29 cellular contexts compared by ENCODE assay signal in genomic region chr1:54818461-54819194, GRCh38. TPM values are rescaled to one million over a fixed set of nuclear protein-coding genes. Genes with fewer than 3 reads are reported as not detected.
DNase-seq lines count a peak whose midpoint lies in the region; ATAC-seq, FAIRE-seq and TF ChIP-seq lines count a peak whose summit lies in the region.
"Had no signal": no experiment of that assay in that cellular context is flagged by ENCODE, and none has a peak within 500 bp of the region (broad histone marks: within the 10 kb centered on the region; RNA-seq: fewer than 3 reads in every experiment).

No MANE protein-coding gene starts in this region.

- peaks cover 8% of the 10 kb centered on the region for H3K4me1 Mint-ChIP-seq in CD8-positive, alpha-beta T cell (ENCODE audit: low read depth)
- peaks cover 0 to 6% of the 10 kb centered on the region in 2 donors for H3K4me1 Mint-ChIP-seq in effector memory CD8-positive, alpha-beta T cell (ENCODE audit: low read depth in 2 of 2)
- H3K4me1 Mint-ChIP-seq in naive thymus-derived CD8-positive, alpha-beta T cell, result peaks cover 6 to 11% (median 7%) of the 10 kb centered on the region in 4 donors
- H3K4me1 Mint-ChIP-seq: memory B cell, nephron had no signal

- no TSS peak for BruUV-seq in HepG2 (replicated peaks; lab: Mats Ljungman, UMichigan)

- H3K27me3 Mint-ChIP-seq in CD8-positive, alpha-beta T cell (ENCODE audit: low read depth), result no peaks in the 10 kb centered on the region
- no peaks in the 10 kb centered on the region for H3K27me3 Mint-ChIP-seq in effector memory CD8-positive, alpha-beta T cell
- peaks cover 0 to 5% (median 0%) of the 10 kb centered on the region in 5 donors for H3K27me3 Mint-ChIP-seq in naive thymus-derived CD8-positive, alpha-beta T cell
- H3K27me3 Mint-ChIP-seq: activated CD8-positive, alpha-beta T cell treated with anti-CD3 and anti-CD28 coated beads for 36 hours had no signal

- H3K9me3 Mint-ChIP-seq in CD8-positive, alpha-beta T cell, result peaks cover 5% of the 10 kb centered on the region
- peaks cover 0 to 5% of the 10 kb centered on the region in 2 donors for H3K9me3 Mint-ChIP-seq in effector memory CD8-positive, alpha-beta T cell
- peaks cover 4 to 17% (median 6%) of the 10 kb centered on the region in 9 donors for H3K9me3 Mint-ChIP-seq in naive thymus-derived CD8-positive, alpha-beta T cell

- CTCF ChIA-PET in CD8-positive, alpha-beta T cell (lab: Charles Lee), result no interaction called here
- CTCF ChIA-PET in HepG2 (lab: Yijun Ruan, JAX; ENCODE audit: low intra/inter-chr PET ratio, low total read pairs), result no interaction called here

- H3F3A ChIP-seq in Loucy (ENCODE audit: low read depth), result no peaks in the 10 kb centered on the region

- no peak for TF ChIP-seq RAD21 in HepG2 (CRISPR knock-in tag; IDR thresholded peaks at IDR 0.05)

- no peak overlapping the region for H3K4me3 ChIP-seq in CD8-positive, alpha-beta T cell (ENCODE audit: low read depth, low read length)
- no peak overlapping the region for H3K4me3 ChIP-seq in Loucy (ENCODE audit: low read length, poor library complexity, severe bottlenecking)
- H3K4me3 ChIP-seq in HepG2 (replicated peaks in 1 of 3; ENCODE audit: insufficient read depth in 1 of 3, low read depth in 2 of 3, low read length in 3 of 3), result no peak overlapping the region
- H3K4me3 ChIP-seq: adrenal gland, Peyer's patch, tibial nerve had no signal

- H3K9ac ChIP-seq in Loucy (ENCODE audit: low read depth, low read length, poor library complexity, severe bottlenecking) (no peak overlapping the region), HepG2 (ENCODE audit: insufficient read depth, low read depth, low read length) (no peak overlapping the region)

- POLR2A ChIA-PET in CD8-positive, alpha-beta T cell (lab: Charles Lee), result interaction anchor here (0.6 kb wide), 1 partner anchor 9 kb away, joined by 4 read pairs; no protein-coding TSS in a partner anchor
- POLR2A ChIA-PET in naive thymus-derived CD8-positive, alpha-beta T cell (lab: Charles Lee), result no interaction called here
- POLR2A ChIA-PET in HepG2 (lab: Yijun Ruan, JAX), result no interaction called here

- no peaks in the 10 kb centered on the region for H3K4me1 ChIP-seq in CD8-positive, alpha-beta T cell (ENCODE audit: insufficient read depth, low read length)
- H3K4me1 ChIP-seq in Loucy (ENCODE audit: insufficient read depth, low read length, poor library complexity, severe bottlenecking), result no peaks in the 10 kb centered on the region
- peaks cover 11% of the 10 kb centered on the region for H3K4me1 ChIP-seq in HepG2 (ENCODE audit: insufficient read depth, low read length)
- H3K4me1 ChIP-seq: adrenal gland, tibial nerve had no signal

- TF ChIP-seq CTCF in CD8-positive, alpha-beta T cell (IDR thresholded peaks at IDR 0.05), result no peak
- TF ChIP-seq CTCF in Loucy (conservative IDR thresholded peaks at IDR 0.05; ENCODE audit: low read length), result no peak
- TF ChIP-seq CTCF in HepG2 (CRISPR knock-in tag; IDR thresholded peaks at IDR 0.05), result no peak

- no peaks in the 10 kb centered on the region for H3K9me2 ChIP-seq in Loucy (replicated peaks; ENCODE audit: low read depth, low read length)

- H2AFZ ChIP-seq in Loucy (ENCODE audit: low read length) (0 out of 2 replicates have a peak overlapping the region, but pooled peaks have one; percentile 65), HepG2 (ENCODE audit: low read length) (no peak overlapping the region)

- 23% methylated on average over 5 of the region's 5 CpGs for WGBS in HepG2 (ENCODE audit: low lambda C conversion rate)

- no peak for ATAC-seq in CD8-positive, alpha-beta T cell
- ATAC-seq in effector memory CD8-positive, alpha-beta T cell (replicated peaks), result no peak
- ATAC-seq in naive thymus-derived CD8-positive, alpha-beta T cell, result no peak
- ATAC-seq in GM21529 (IDR thresholded peaks at IDR 0.05; ENCODE audit: unreplicated experiment) (no peak), HepG2 (no peak)
- ATAC-seq: activated CD8-positive, alpha-beta T cell treated with anti-CD3 and anti-CD28 coated beads for 36 hours had no signal

- DNase-seq in CD8-positive, alpha-beta T cell, result no peak
- no peak for DNase-seq in effector memory CD8-positive, alpha-beta T cell
- DNase-seq in naive thymus-derived CD8-positive, alpha-beta T cell, result no peak
- no peak for DNase-seq in effector CD8-positive, alpha-beta T cell (lab: John Stamatoyannopoulos, UW)
- DNase-seq in activated gamma-delta T cell treated with Interleukin-2 at 50 U/mL for 16 hours (no peak), HepG2 (ENCODE audit: low spot score) (no peak)
- DNase-seq: activated CD4-positive, CD25-positive, alpha-beta regulatory T cell; activated CD8-positive, alpha-beta T cell treated with anti-CD3 and anti-CD28 coated beads for 36 hours; activated T-cell treated with anti-CD3 and anti-CD28 coated beads, Interleukin-2, amount 50 U/mL, for 48 hours; central memory CD4-positive, alpha-beta T cell; COR-L47; effector memory CD4-positive, alpha-beta T cell; hypothalamus; kidney; NCI-H1417 treated with DMSO at 0.1 percent for 48 hours; NCI-H82; Peyer's patch; posterior cingulate gyrus; stimulated activated CD4-positive, alpha-beta T cell treated with anti-CD3 and anti-CD28 coated beads, Interleukin-1b, Interleukin-23, amount 100 ng/mL, for 48 hours; stimulated activated naive CD4-positive, alpha-beta T cell treated with Interleukin-2 at 50 U/mL for 16 hours had no signal

- H3K4me3 Mint-ChIP-seq in CD8-positive, alpha-beta T cell, result no peak overlapping the region
- H3K4me3 Mint-ChIP-seq in effector memory CD8-positive, alpha-beta T cell, result no peak overlapping the region
- H3K4me3 Mint-ChIP-seq in naive thymus-derived CD8-positive, alpha-beta T cell, result no peak overlapping the region
- H3K4me3 Mint-ChIP-seq: activated CD8-positive, alpha-beta T cell treated with anti-CD3 and anti-CD28 coated beads for 36 hours; memory B cell; nephron had no signal

- no peaks in the 10 kb centered on the region for H3K36me3 ChIP-seq in CD8-positive, alpha-beta T cell (ENCODE audit: insufficient read depth, low read length)
- H3K36me3 ChIP-seq in Loucy (ENCODE audit: insufficient read depth, low read length), result no peaks in the 10 kb centered on the region
- H3K36me3 ChIP-seq in HepG2 (replicated peaks in 1 of 2; ENCODE audit: control insufficient read depth in 1 of 2, insufficient read depth in 2 of 2, low read length in 2 of 2), result no peaks in the 10 kb centered on the region
- H3K36me3 ChIP-seq: adrenal gland, Peyer's patch, tibial nerve had no signal

- no peak for TF ChIP-seq EP300 in HepG2 (IDR thresholded peaks at IDR 0.05; ENCODE audit: low read depth in 2 of 2, low read length in 2 of 2)
- no peak for TF ChIP-seq EP300 in HepG2 (CRISPR knock-in tag; IDR thresholded peaks at IDR 0.05; ENCODE audit: borderline replicate concordance)

- H3K9me3 ChIP-seq in CD8-positive, alpha-beta T cell (ENCODE audit: low read length), result no peaks in the 10 kb centered on the region
- H3K9me3 ChIP-seq in Loucy (ENCODE audit: insufficient read depth, low read depth, low read length) (no peaks in the 10 kb centered on the region), HepG2 (ENCODE audit: low read length) (no peaks in the 10 kb centered on the region; the same call in 1 of the 2 replicates)

- H3K36me3 Mint-ChIP-seq in CD8-positive, alpha-beta T cell, result peaks cover 4% of the 10 kb centered on the region
- peaks cover 12% of the 10 kb centered on the region for H3K36me3 Mint-ChIP-seq in effector memory CD8-positive, alpha-beta T cell (ENCODE audit: insufficient read depth)
- peaks cover 0 to 9% (median 6%) of the 10 kb centered on the region in 3 donors for H3K36me3 Mint-ChIP-seq in naive thymus-derived CD8-positive, alpha-beta T cell

- no peak overlapping the region for H3K27ac ChIP-seq in CD8-positive, alpha-beta T cell (ENCODE audit: low read depth, low read length)
- H3K27ac ChIP-seq in HepG2 (ENCODE audit: extremely low read length, insufficient read depth, low read length), result no peak overlapping the region
- H3K27ac ChIP-seq: adrenal gland, Peyer's patch, tibial nerve had no signal

- H3K79me2 ChIP-seq in Loucy (ENCODE audit: insufficient read depth, low read length), result no peaks in the 10 kb centered on the region
- H3K79me2 ChIP-seq in HepG2 (ENCODE audit: insufficient read depth, low read length), result no peaks in the 10 kb centered on the region

- no peak for FAIRE-seq in HepG2 (lab: Jason Lieb, UNC)
- FAIRE-seq: kidney had no signal

- TF ChIP-seq POLR2A in HepG2 (IDR thresholded peaks at IDR 0.05; ENCODE audit: insufficient read depth in 1 of 2, low read depth in 2 of 2, low read length in 2 of 2), result no peak

- intact Hi-C loops in CD8-positive, alpha-beta T cell (cut with DNase I, micrococcal nuclease), result no loop called here
- intact Hi-C loops in HepG2 (cut with micrococcal nuclease; ENCODE audit: unreplicated experiment), result no loop called here

- no peak overlapping the region for H3K4me2 ChIP-seq in Loucy (ENCODE audit: low read depth, low read length, poor library complexity, severe bottlenecking)
- no peak overlapping the region for H3K4me2 ChIP-seq in HepG2 (ENCODE audit: low read depth, low read length)

- peak overlapping the region; percentile 16 for H3K27ac Mint-ChIP-seq in CD8-positive, alpha-beta T cell
- peak overlapping the region; percentile 47 to 92 for H3K27ac Mint-ChIP-seq in effector memory CD8-positive, alpha-beta T cell
- peak overlapping the region in 6 of 10 donors; percentile 7 to 78 (median 36) for H3K27ac Mint-ChIP-seq in naive thymus-derived CD8-positive, alpha-beta T cell
- H3K27ac Mint-ChIP-seq: activated CD8-positive, alpha-beta T cell treated with anti-CD3 and anti-CD28 coated beads for 36 hours; memory B cell; nephron had no signal

- in situ Hi-C loops in HepG2 (cut with HindIII; ENCODE audit: extremely low pct_ligation_motif_present, low pct_unique_long_range_greater_than_20kb), result loop anchor here (10.0 kb wide), 1 partner anchor 176 kb away; the partner anchor contains the start of gene BSND

- H3K27me3 ChIP-seq in CD8-positive, alpha-beta T cell (ENCODE audit: insufficient read depth, low read length), result no peaks in the 10 kb centered on the region
- H3K27me3 ChIP-seq in Loucy (ENCODE audit: insufficient read depth, low read length, poor library complexity, severe bottlenecking) (no peaks in the 10 kb centered on the region), HepG2 (ENCODE audit: control insufficient read depth in 1 of 2, insufficient read depth in 2 of 2, low read length in 2 of 2) (peaks cover 6 to 35% of the 10 kb centered on the region in 2 experiments; a peak in 3 of 5 replicates)
- H3K27me3 ChIP-seq: adrenal gland, Peyer's patch, tibial nerve had no signal

- H4K20me1 ChIP-seq in Loucy (ENCODE audit: insufficient read depth, low read length, poor library complexity, severe bottlenecking) (no peaks in the 10 kb centered on the region), HepG2 (ENCODE audit: insufficient read depth, low read length) (no peaks in the 10 kb centered on the region)

RNA-seq across cellular contexts. Expression of gene TTC22, which starts 17.5 kb away (rescaled TPM):
- 1 to 10 TPM; 3.1 to 4.2 TPM for total RNA-seq in CD8-positive, alpha-beta T cell
- total RNA-seq in naive thymus-derived CD8-positive, alpha-beta T cell, result 10 to 100 TPM; 10.8 to 12.6 TPM
- polyA plus RNA-seq in naive thymus-derived CD8-positive, alpha-beta T cell, result 1 to 10 TPM; 1.7 to 3.2 (median 2.9) TPM
- total RNA-seq in HepG2 (2016; rRNA removed; fragmentation: Illumina TruSeq; extraction: Trizol), result not detected in 2 replicates
- total RNA-seq in HepG2 (2016; cell fraction: cytosol; rRNA removed; fragmentation: Illumina TruSeq; extraction: Trizol; ENCODE audit: low read depth), result not detected in 2 replicates
- not detected in 2 replicates for total RNA-seq in HepG2 (2016; cell fraction: insoluble cytoplasmic fraction; rRNA removed; fragmentation: Illumina TruSeq; extraction: Trizol)
- not detected in 2 replicates for total RNA-seq in HepG2 (2016; cell fraction: membrane; rRNA removed; fragmentation: Illumina TruSeq; extraction: Trizol)
- total RNA-seq in HepG2 (2016; cell fraction: nucleus; rRNA removed; fragmentation: Illumina TruSeq; extraction: Trizol), result not detected in 2 replicates
- polyA plus RNA-seq in HepG2 (2011; rRNA removed), result not detected in 2 replicates
- polyA plus RNA-seq in HepG2 (2011; cell fraction: cytosol; rRNA removed), result not detected in 2 replicates
- not detected in 2 replicates for polyA plus RNA-seq in HepG2 (2011; cell fraction: nucleus; rRNA removed)
- polyA plus RNA-seq in HepG2 (2012), result not detected in 2 replicates
- not detected in 2 replicates for polyA plus RNA-seq in HepG2 (2016; cell fraction: cytosol; fragmentation: Illumina TruSeq; extraction: Trizol; ENCODE audit: low read depth)
- not detected in 2 replicates for polyA plus RNA-seq in HepG2 (2016; cell fraction: insoluble cytoplasmic fraction; fragmentation: Illumina TruSeq; extraction: Trizol; ENCODE audit: low read depth)
- not detected in 2 replicates for polyA plus RNA-seq in HepG2 (2016; cell fraction: membrane; fragmentation: Illumina TruSeq; extraction: Trizol; ENCODE audit: low read depth)
- not detected in 2 replicates for polyA plus RNA-seq in HepG2 (2016; cell fraction: nucleus; fragmentation: Illumina TruSeq; extraction: Trizol; ENCODE audit: insufficient read depth, low read depth)
- 0.05 TPM in 1 of 2 replicates, not detected in the other for polyA minus RNA-seq in HepG2 (2011; rRNA and poly(A)+ RNA removed; ENCODE audit: low replicate concordance)
- 1.1 TPM in 1 of 2 replicates, not detected in the other for polyA minus RNA-seq in HepG2 (2011; cell fraction: cytosol; rRNA and poly(A)+ RNA removed)
- not detected in 2 replicates for polyA minus RNA-seq in HepG2 (2011; cell fraction: nucleus; rRNA and poly(A)+ RNA removed)
- total RNA-seq: fibroblast of villous mesenchyme, LHCN-M2, SK-MEL-5, tibial nerve had no signal

RNA-seq across cellular contexts. Expression of gene PARS2, which starts 54.3 kb away (rescaled TPM):
- total RNA-seq in CD8-positive, alpha-beta T cell, result not detected
- 1 to 10 TPM; 3.2 to 3.3 TPM for total RNA-seq in naive thymus-derived CD8-positive, alpha-beta T cell
- polyA plus RNA-seq in naive thymus-derived CD8-positive, alpha-beta T cell, result 1 to 10 TPM; 1.0 to 4.1 (median 2.5) TPM
- 4.6 and 5.5 TPM in 2 replicates for total RNA-seq in HepG2 (2016; rRNA removed; fragmentation: Illumina TruSeq; extraction: Trizol)
- 0.88 and 1.0 TPM in 2 replicates for total RNA-seq in HepG2 (2016; cell fraction: cytosol; rRNA removed; fragmentation: Illumina TruSeq; extraction: Trizol; ENCODE audit: low read depth)
- 5.2 and 6.0 TPM in 2 replicates for total RNA-seq in HepG2 (2016; cell fraction: insoluble cytoplasmic fraction; rRNA removed; fragmentation: Illumina TruSeq; extraction: Trizol)
- 2.7 and 3.2 TPM in 2 replicates for total RNA-seq in HepG2 (2016; cell fraction: membrane; rRNA removed; fragmentation: Illumina TruSeq; extraction: Trizol)
- total RNA-seq in HepG2 (2016; cell fraction: nucleus; rRNA removed; fragmentation: Illumina TruSeq; extraction: Trizol), result 2.5 and 3.0 TPM in 2 replicates
- polyA plus RNA-seq in HepG2 (2011; rRNA removed), result 2.4 and 3.2 TPM in 2 replicates
- polyA plus RNA-seq in HepG2 (2011; cell fraction: cytosol; rRNA removed), result 2.9 and 3.2 TPM in 2 replicates
- polyA plus RNA-seq in HepG2 (2011; cell fraction: nucleus; rRNA removed), result 1.8 and 2.3 TPM in 2 replicates
- polyA plus RNA-seq in HepG2 (2012), result 4.0 and 4.3 TPM in 2 replicates
- polyA plus RNA-seq in HepG2 (2016; cell fraction: cytosol; fragmentation: Illumina TruSeq; extraction: Trizol; ENCODE audit: low read depth), result 0.36 and 0.53 TPM in 2 replicates
- 4.1 and 5.5 TPM in 2 replicates for polyA plus RNA-seq in HepG2 (2016; cell fraction: insoluble cytoplasmic fraction; fragmentation: Illumina TruSeq; extraction: Trizol; ENCODE audit: low read depth)
- 1.5 TPM in 2 replicates for polyA plus RNA-seq in HepG2 (2016; cell fraction: membrane; fragmentation: Illumina TruSeq; extraction: Trizol; ENCODE audit: low read depth)
- 2.1 and 2.7 TPM in 2 replicates for polyA plus RNA-seq in HepG2 (2016; cell fraction: nucleus; fragmentation: Illumina TruSeq; extraction: Trizol; ENCODE audit: insufficient read depth, low read depth)
- 10.2 and 10.5 TPM in 2 replicates for polyA minus RNA-seq in HepG2 (2011; rRNA and poly(A)+ RNA removed; ENCODE audit: low replicate concordance)
- 3.4 and 3.9 TPM in 2 replicates for polyA minus RNA-seq in HepG2 (2011; cell fraction: cytosol; rRNA and poly(A)+ RNA removed)
- polyA minus RNA-seq in HepG2 (2011; cell fraction: nucleus; rRNA and poly(A)+ RNA removed), result 5.3 and 7.2 TPM in 2 replicates

Comparison
In these comparisons a context has a peak if more than half of its experiments do, and no peak if none do; other contexts are left out.
1. H3K27ac Mint-ChIP-seq: peak in every context shown above with its lines; median percentile 70 in effector memory CD8-positive, alpha-beta T cell; 36 in naive thymus-derived CD8-positive, alpha-beta T cell; 16 in CD8-positive, alpha-beta T cell.